Comparison of ENCODE assay signal across 9 cellular contexts in genomic region chr2:160405077-160405865, GRCh38.
DNase-seq lines count a peak whose midpoint lies in the region; FAIRE-seq and TF ChIP-seq lines count a peak whose summit lies in the region.
"Had no signal": no experiment of that assay in that cellular context is flagged by ENCODE, and none has a peak within 500 bp of the region (broad histone marks: within the 10 kb centered on the region; RNA-seq: fewer than 3 reads in every experiment).

No MANE protein-coding gene starts in this region.

- H3K27me3 ChIP-seq in Caco-2 (replicated peaks; ENCODE audit: control insufficient read depth, insufficient read depth, low read length) (no peaks in the 10 kb centered on the region), Peyer's patch (no peaks in the 10 kb centered on the region), endothelial cell of umbilical vein (ENCODE audit: control insufficient read depth in 2 of 2, insufficient read depth in 2 of 2, low read length in 2 of 2) (no peaks in the 10 kb centered on the region), osteoblast (ENCODE audit: insufficient read depth, low read length) (no peaks in the 10 kb centered on the region)

- H3K36me3 ChIP-seq in Caco-2 (ENCODE audit: control insufficient read depth, insufficient read depth, low read length) = peaks cover 1% of the 10 kb centered on the region; the same call in 1 of the 2 replicates
- no peaks in the 10 kb centered on the region for H3K36me3 ChIP-seq in Peyer's patch
- H3K36me3 ChIP-seq in endothelial cell of umbilical vein (ENCODE audit: control insufficient read depth in 2 of 2, extremely low read depth in 1 of 2, insufficient read depth in 2 of 2, low read length in 2 of 2) = no peaks in the 10 kb centered on the region
- no peaks in the 10 kb centered on the region for H3K36me3 ChIP-seq in osteoblast (ENCODE audit: insufficient read depth, low read length)

- no peak for TF ChIP-seq CTCF in Caco-2 (IDR thresholded peaks at IDR 0.05; ENCODE audit: insufficient read depth in 1 of 2, low read depth in 1 of 2, low read length in 1 of 2, severe bottlenecking in 1 of 2, unreplicated experiment in 1 of 2)
- no peak for TF ChIP-seq CTCF in Peyer's patch (IDR thresholded peaks at IDR 0.05)
- no peak for TF ChIP-seq CTCF in endothelial cell of umbilical vein (IDR thresholded peaks at IDR 0.05; ENCODE audit: extremely low read depth in 1 of 2, insufficient read depth in 1 of 2, low read depth in 1 of 2, low read length in 2 of 2)
- no peak for TF ChIP-seq CTCF in osteoblast (IDR thresholded peaks at IDR 0.05; ENCODE audit: extremely low read depth, low read depth, low read length)

- H3K4me3 Mint-ChIP-seq in Caco-2 (ENCODE audit: unreplicated experiment) = peak overlapping the region; percentile 75

- no peak for DNase-seq in Caco-2
- no peak for DNase-seq in Peyer's patch
- DNase-seq in endothelial cell of umbilical vein (ENCODE audit: low read depth, low spot score) = no peak
- peak; percentile 74 for DNase-seq in osteoblast (ENCODE audit: insufficient read length, low spot score, missing footprints)
- DNase-seq in KG1 (lab: John Stamatoyannopoulos, UW) = no peak
- DNase-seq in HuH-7.5 (ENCODE audit: low spot score) = no peak
- no peak for DNase-seq in NCI-H524 treated with DMSO at 0.1 percent for 48 hours (lab: John Stamatoyannopoulos, UW)
- no peak for DNase-seq in effector CD8-positive, alpha-beta T cell (lab: John Stamatoyannopoulos, UW)
- DNase-seq: midbrain had no signal

- peaks cover 16% of the 10 kb centered on the region for H3K36me3 Mint-ChIP-seq in Caco-2 (ENCODE audit: insufficient read depth, unreplicated experiment)

- intact Hi-C loops in Caco-2 (cut with micrococcal nuclease; ENCODE audit: unreplicated experiment) (loop anchor here (5.0 kb wide), 1 partner anchor 567 kb away; no protein-coding TSS in a partner anchor), endothelial cell of umbilical vein (cut with micrococcal nuclease) (loop anchor here (5.0 kb wide), 3 partner anchors 33 to 293 kb away; no protein-coding TSS in a partner anchor)

- H3K79me2 ChIP-seq in endothelial cell of umbilical vein (ENCODE audit: control insufficient read depth, insufficient read depth, low read length) (peaks cover 93% of the 10 kb centered on the region), osteoblast (ENCODE audit: insufficient read depth, low read length) (peaks cover 84% of the 10 kb centered on the region)

- H3K4me3 ChIP-seq in Caco-2 (ENCODE audit: low read depth, low read length) (no peak overlapping the region), Peyer's patch (peak overlapping the region in 2 of 4 donors; percentile 10 to 67), endothelial cell of umbilical vein (replicated peaks in 1 of 3; ENCODE audit: insufficient read depth in 1 of 3, low read depth in 1 of 3, low read length in 3 of 3) (peak overlapping the region; percentile 89 to 98 (median 95)), osteoblast (ENCODE audit: insufficient read depth, low read length) (peak overlapping the region; percentile 83)

- peak overlapping the region; percentile 90 for H3K9ac ChIP-seq in endothelial cell of umbilical vein (replicated peaks; ENCODE audit: extremely low read depth, insufficient read depth, low read length)

- H3K9me1 ChIP-seq in endothelial cell of umbilical vein (replicated peaks; ENCODE audit: control insufficient read depth, extremely low read depth, insufficient read depth, low read length) = no peaks in the 10 kb centered on the region

- H3K4me2 ChIP-seq in endothelial cell of umbilical vein (ENCODE audit: insufficient read depth, low read length) (peak overlapping the region; percentile 90), osteoblast (ENCODE audit: insufficient read depth, low read length) (peak overlapping the region; percentile 96)

- H3K9me3 Mint-ChIP-seq in Caco-2 (ENCODE audit: unreplicated experiment) = no peaks in the 10 kb centered on the region

- H3K27ac ChIP-seq in Peyer's patch (peak overlapping the region; percentile 40 to 99 (median 94)), endothelial cell of umbilical vein (ENCODE audit: insufficient read depth, low read depth, low read length) (peak overlapping the region; percentile 43), osteoblast (ENCODE audit: low read depth, low read length) (peak overlapping the region; percentile 87)

- TF ChIP-seq POLR2A in Peyer's patch (IDR thresholded peaks at IDR 0.05) (no peak), endothelial cell of umbilical vein (IDR thresholded peaks at IDR 0.05; ENCODE audit: low read depth, low read length) (no peak)

- no peak for FAIRE-seq in endothelial cell of umbilical vein (lab: Jason Lieb, UNC)

- H3K27ac Mint-ChIP-seq in Caco-2 (ENCODE audit: unreplicated experiment) = peak overlapping the region; percentile 35

- H3K4me1 Mint-ChIP-seq in Caco-2 (ENCODE audit: low read depth, unreplicated experiment) = peaks cover 44% of the 10 kb centered on the region

- CTCF ChIA-PET in Caco-2 (lab: Charles Lee) (interaction anchor here (0.7 to 1.2 kb wide), 2 partner anchors 28 to 565 kb away, joined by 3 read pairs; no protein-coding TSS in a partner anchor), endothelial cell of umbilical vein (lab: Charles Lee) (interaction anchor here (0.9 to 1.5 kb wide), 6 partner anchors 24 to 564 kb away, joined by 3 to 4 read pairs (median 4); no protein-coding TSS in a partner anchor)

- BruUV-seq in Caco-2 (replicated peaks; lab: Mats Ljungman, UMichigan) (no TSS peak), endothelial cell of umbilical vein (replicated peaks; lab: Mats Ljungman, UMichigan) (no TSS peak)

- H3K27me3 Mint-ChIP-seq in Caco-2 (ENCODE audit: insufficient read depth, unreplicated experiment) = no peaks in the 10 kb centered on the region

- no peak overlapping the region for H2AFZ ChIP-seq in endothelial cell of umbilical vein (ENCODE audit: low read depth, low read length)
- no peak overlapping the region for H2AFZ ChIP-seq in osteoblast (ENCODE audit: low read length)

- no peaks in the 10 kb centered on the region for H3K9me3 ChIP-seq in Caco-2
- no peaks in the 10 kb centered on the region for H3K9me3 ChIP-seq in Peyer's patch
- H3K9me3 ChIP-seq in endothelial cell of umbilical vein (replicated peaks; ENCODE audit: control insufficient read depth, insufficient read depth, low read length) = no peaks in the 10 kb centered on the region
- H3K9me3 ChIP-seq in osteoblast (ENCODE audit: low read depth, low read length) = no peaks in the 10 kb centered on the region

- H3K4me1 ChIP-seq in Caco-2 (peaks cover 43% of the 10 kb centered on the region), Peyer's patch (peaks cover 0 to 14% (median 5%) of the 10 kb centered on the region in 4 donors), endothelial cell of umbilical vein (ENCODE audit: control insufficient read depth, extremely low read depth, insufficient read depth, low read length) (peaks cover 68% of the 10 kb centered on the region), osteoblast (ENCODE audit: insufficient read depth, low read length) (peaks cover 51% of the 10 kb centered on the region)

- H4K20me1 ChIP-seq in endothelial cell of umbilical vein (replicated peaks; ENCODE audit: control insufficient read depth, extremely low read depth, insufficient read depth, low read length) (peaks cover 16% of the 10 kb centered on the region), osteoblast (ENCODE audit: insufficient read depth, low read length) (peaks cover 17% of the 10 kb centered on the region)

- dilution Hi-C loops in endothelial cell of umbilical vein (cut with MboI; ENCODE audit: extremely low pct_ligation_motif_present, low sequenced_read_pairs) = no loop called here

- POLR2A ChIA-PET in Caco-2 (lab: Charles Lee) = no interaction called here
- POLR2A ChIA-PET in endothelial cell of umbilical vein (lab: Charles Lee) = no interaction called here

TF ChIP-seq in endothelial cell of umbilical vein, 7 proteins besides CTCF, POLR2A, EP300 and RAD21:
- no peak for TF ChIP-seq GATA2 (IDR thresholded peaks at IDR 0.05; ENCODE audit: insufficient read depth, insufficient read length, low read depth, low read length)
- no peak for TF ChIP-seq EZH2 (IDR thresholded peaks at IDR 0.05; ENCODE audit: borderline replicate concordance, low read depth, low read length, severe bottlenecking)
- TF ChIP-seq JUN (IDR thresholded peaks at IDR 0.05; ENCODE audit: borderline replicate concordance, insufficient read depth, insufficient read length, low read depth) = no peak
- no peak for TF ChIP-seq FOS (IDR thresholded peaks at IDR 0.05; ENCODE audit: borderline replicate concordance, insufficient read depth, low read length)
- TF ChIP-seq MYC (IDR thresholded peaks at IDR 0.05; ENCODE audit: low read depth, low read length) = no peak
- TF ChIP-seq POLR2AphosphoS5 (IDR thresholded peaks at IDR 0.05; ENCODE audit: insufficient read depth, low read depth, low read length) = no peak
- TF ChIP-seq, protein P1, sequence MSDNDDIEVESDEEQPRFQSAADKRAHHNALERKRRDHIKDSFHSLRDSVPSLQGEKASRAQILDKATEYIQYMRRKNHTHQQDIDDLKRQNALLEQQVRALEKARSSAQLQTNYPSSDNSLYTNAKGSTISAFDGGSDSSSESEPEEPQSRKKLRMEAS (IDR thresholded peaks at IDR 0.05; ENCODE audit: insufficient read depth, insufficient read length) = no peak

Comparison
In these comparisons a context has a peak if more than half of its experiments do, and no peak if none do; other contexts are left out.
1. H3K27ac ChIP-seq: peak in every context shown above with its lines; median percentile 94 in Peyer's patch; 87 in osteoblast; 43 in endothelial cell of umbilical vein.